8 cellular contexts compared by ENCODE assay signal in the genomic region with DNA sequence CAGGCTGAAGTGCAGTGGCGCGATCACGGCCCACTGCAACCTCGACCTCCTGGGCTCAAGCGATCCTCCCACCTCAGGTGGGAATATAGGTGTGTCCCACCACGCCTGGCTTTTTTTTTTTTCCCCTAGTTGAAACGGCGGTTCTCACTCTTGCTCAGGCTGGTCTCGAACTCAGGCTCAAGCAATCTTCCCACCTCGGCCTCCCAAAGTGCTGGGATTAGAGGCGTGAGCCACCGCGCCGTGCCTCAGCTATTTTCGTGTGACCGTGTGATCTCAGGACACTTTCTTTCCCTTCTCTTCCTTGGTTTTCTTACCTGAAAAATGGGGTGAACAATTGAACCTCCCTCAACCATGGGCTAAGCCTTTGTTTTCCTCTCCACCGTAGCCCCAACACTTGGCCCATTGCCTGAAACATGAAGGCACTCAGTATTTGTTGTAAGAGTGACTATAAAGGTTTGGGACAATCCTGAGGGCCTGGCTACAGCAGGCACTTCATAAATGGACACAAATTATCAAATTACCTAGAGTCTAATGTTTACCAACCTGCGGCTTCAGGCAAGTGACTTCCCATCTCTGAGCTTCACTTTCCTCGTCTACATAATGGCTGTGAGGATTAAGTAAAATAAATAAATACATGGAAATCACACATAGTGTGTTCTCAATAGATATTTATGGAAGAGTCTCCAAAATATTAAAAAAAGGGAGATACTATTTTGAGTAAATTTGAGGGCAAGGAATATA. TPM values are rescaled to one million over a fixed set of nuclear protein-coding genes. Genes with fewer than 3 reads are reported as not detected.
DNase-seq lines count a peak whose midpoint lies in the region; ATAC-seq and TF ChIP-seq lines count a peak whose summit lies in the region.

No MANE protein-coding gene starts in this region.

- H3K27me3 ChIP-seq in KMS-11 (ENCODE audit: insufficient read depth, low read depth): no peaks in the 10 kb centered on the region

- peaks cover 34% of the 10 kb centered on the region for H3K4me1 Mint-ChIP-seq in activated naive CD4-positive, alpha-beta T cell treated with anti-CD3 and anti-CD28 coated beads, Interleukin-2, amount 50 U/mL, for 24 hours
- peaks cover 55% of the 10 kb centered on the region for H3K4me1 Mint-ChIP-seq in WTC11

- no peak for DNase-seq in activated naive CD4-positive, alpha-beta T cell treated with anti-CD3 and anti-CD28 coated beads, Interleukin-2, amount 50 U/mL, for 16 hours
- DNase-seq in WTC11 (ENCODE audit: low spot score) (no peak), substantia nigra (lab: John Stamatoyannopoulos, UW) (peak in 1 of 49 donors; percentile 21), islet precursor cell (no peak), GM10266 (ENCODE audit: extremely low spot score) (no peak)

- no peaks in the 10 kb centered on the region for H3K9me3 Mint-ChIP-seq in activated naive CD4-positive, alpha-beta T cell treated with anti-CD3 and anti-CD28 coated beads, Interleukin-2, amount 50 U/mL, for 24 hours
- H3K9me3 Mint-ChIP-seq in WTC11: no peaks in the 10 kb centered on the region

- peak overlapping the region; percentile 92 for H3K27ac Mint-ChIP-seq in activated naive CD4-positive, alpha-beta T cell treated with anti-CD3 and anti-CD28 coated beads, Interleukin-2, amount 50 U/mL, for 24 hours
- H3K27ac Mint-ChIP-seq in WTC11: peak overlapping the region; percentile 93

- TF ChIP-seq CTCF in KMS-11 (conservative IDR thresholded peaks at IDR 0.05; ENCODE audit: low read depth, low read length): no peak
- TF ChIP-seq CTCF in WTC11 (IDR thresholded peaks at IDR 0.05): no peak
- TF ChIP-seq CTCF in GM10266 (IDR thresholded peaks at IDR 0.05; ENCODE audit: control insufficient read depth, insufficient read depth, low read depth, missing control alignments): no peak

- H3K36me3 Mint-ChIP-seq in activated naive CD4-positive, alpha-beta T cell treated with anti-CD3 and anti-CD28 coated beads, Interleukin-2, amount 50 U/mL, for 24 hours: no peaks in the 10 kb centered on the region
- H3K36me3 Mint-ChIP-seq in WTC11: peaks cover 9% of the 10 kb centered on the region

- POLR2A ChIA-PET in WTC11 (lab: Charles Lee): interaction anchor here (0.6 to 5.2 kb wide), 10 partner anchors 11 to 150 kb away, joined by 4 to 73 read pairs (median 10); partner anchors contain the start of gene ID1

- no peaks in the 10 kb centered on the region for H3K27me3 Mint-ChIP-seq in activated naive CD4-positive, alpha-beta T cell treated with anti-CD3 and anti-CD28 coated beads, Interleukin-2, amount 50 U/mL, for 24 hours
- no peaks in the 10 kb centered on the region; the same call in 1 of the 2 replicates for H3K27me3 Mint-ChIP-seq in WTC11 (ENCODE audit: low read depth)

- H3K4me3 ChIP-seq in KMS-11 (IDR thresholded peaks at IDR 0.05; ENCODE audit: insufficient read depth, low read depth, low read length) (no peak overlapping the region), iPS-11a (ENCODE audit: low read depth, low read length) (peak overlapping the region; percentile 27)

- H3K27ac ChIP-seq in KMS-11: peak overlapping the region; percentile 88
- peak overlapping the region; percentile 79 for H3K27ac ChIP-seq in substantia nigra (ENCODE audit: low read depth, low read length, poor library complexity, severe bottlenecking)

- H3K79me2 ChIP-seq in KMS-11 (ENCODE audit: insufficient read depth, low read depth): no peaks in the 10 kb centered on the region

- H4K20me1 ChIP-seq in KMS-11 (ENCODE audit: insufficient read depth): no peaks in the 10 kb centered on the region

- peak overlapping the region; percentile 85 for H3K9ac ChIP-seq in KMS-11

- H3K36me3 ChIP-seq in KMS-11 (ENCODE audit: insufficient read depth): no peaks in the 10 kb centered on the region

- H2AFZ ChIP-seq in KMS-11 (ENCODE audit: low read depth): peak overlapping the region; percentile 90

- peak overlapping the region; percentile 83 for H3K4me2 ChIP-seq in KMS-11

- ATAC-seq in WTC11: no peak

- H3K4me1 ChIP-seq in KMS-11 (ENCODE audit: low read depth, poor library complexity, severe bottlenecking): peaks cover 51% of the 10 kb centered on the region

- CTCF ChIA-PET in WTC11 (lab: Charles Lee): interaction anchor here (0.9 to 15.0 kb wide), 9 partner anchors 12 to 150 kb away, joined by 4 to 927 read pairs (median 11); partner anchors contain the start of genes BCL2L1 and ID1

- H3K4me3 Mint-ChIP-seq in activated naive CD4-positive, alpha-beta T cell treated with anti-CD3 and anti-CD28 coated beads, Interleukin-2, amount 50 U/mL, for 24 hours: peak overlapping the region; percentile 93
- H3K4me3 Mint-ChIP-seq in WTC11: peak overlapping the region; percentile 83

TF ChIP-seq in WTC11, 78 proteins besides CTCF, POLR2A, EP300 and RAD21:
- TF ChIP-seq OVOL2 (CRISPR knock-in tag; IDR thresholded peaks at IDR 0.05; ENCODE audit: borderline replicate concordance): no peak
- TF ChIP-seq ZNF219 (CRISPR knock-in tag; IDR thresholded peaks at IDR 0.05; ENCODE audit: borderline replicate concordance): no peak
- TF ChIP-seq RORB (CRISPR knock-in tag; IDR thresholded peaks at IDR 0.05): no peak
TF ChIP-seq in WTC11: peak in this region for 0.

RNA-seq across cellular contexts. Expression of gene ID1, which starts 31.4 kb away (rescaled TPM):
- 88.8 to 158 TPM (median 149 TPM) in 3 replicates for total RNA-seq in WTC11 (2021)

RNA-seq across cellular contexts. Expression of gene HM13, which starts 59.5 kb away (rescaled TPM):
- 93.3 to 103 TPM (median 101 TPM) in 3 replicates for total RNA-seq in WTC11 (2021)
